8 cellular contexts compared by ENCODE assay signal in the genomic region with DNA sequence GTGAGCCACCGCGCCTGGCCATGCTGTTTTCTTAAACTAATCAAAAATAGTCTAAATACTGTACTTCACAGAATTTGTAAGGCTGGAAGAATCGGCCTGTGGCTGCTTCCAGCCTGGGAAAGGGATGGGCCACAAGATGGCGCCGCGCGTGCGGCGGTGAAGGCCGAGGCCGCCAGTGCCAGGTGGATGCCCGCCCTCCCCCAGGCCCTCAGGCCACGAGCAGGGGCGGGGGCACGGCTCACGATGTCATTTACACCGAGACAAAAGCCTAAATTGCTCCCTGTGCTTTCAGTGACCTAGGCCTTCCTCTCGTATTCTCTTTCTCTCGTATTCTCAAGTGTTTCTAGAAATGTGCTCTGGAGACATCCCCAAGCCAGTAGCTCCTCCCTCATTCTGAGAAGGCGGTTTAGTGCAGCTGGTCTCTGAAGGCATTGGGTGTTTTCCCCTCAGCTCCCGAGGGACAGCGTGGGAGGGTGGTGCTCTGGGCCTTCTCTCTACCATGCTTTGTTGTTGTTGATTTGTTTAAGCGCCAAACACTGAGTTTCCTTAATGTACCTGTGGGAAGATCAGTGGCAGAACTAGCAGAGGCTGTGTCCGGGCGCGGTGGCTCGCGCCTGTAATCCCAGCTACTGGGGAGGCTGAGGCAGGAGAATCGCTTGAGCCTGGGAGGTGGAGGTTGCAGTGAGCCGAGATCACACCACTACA.
A peak's percentile ranks its signal among the peaks of the same experiment; 100 is the strongest.
DNase-seq lines count a peak whose midpoint lies in the region; ATAC-seq, FAIRE-seq and TF ChIP-seq lines count a peak whose summit lies in the region.

No MANE protein-coding gene starts in this region.

- TF ChIP-seq CTCF in ascending aorta (IDR thresholded peaks at IDR 0.05), result peak; percentile 86 to 96 (median 92)

- no peaks in the 10 kb centered on the region for H3K9me3 Mint-ChIP-seq in T-helper 2 cell treated with Interferon-gamma antibody and Interleukin-4, amounts not matched to agents 5 μg/mL and 100 μg/mL, for 36 hours

- no peaks in the 10 kb centered on the region for H3K9me3 ChIP-seq in ascending aorta

- no peaks in the 10 kb centered on the region for H3K36me3 Mint-ChIP-seq in T-helper 2 cell treated with Interferon-gamma antibody and Interleukin-4, amounts not matched to agents 5 μg/mL and 100 μg/mL, for 36 hours (ENCODE audit: low read depth)

- H3K27me3 ChIP-seq in ascending aorta, result no peaks in the 10 kb centered on the region

- peak overlapping the region; percentile 12 to 56 for H3K4me3 ChIP-seq in ascending aorta

- intact Hi-C loops in ascending aorta (cut with DNase I), result loop anchor here (1.0 to 10.0 kb wide), 5 partner anchors 68 to 834 kb away; no protein-coding TSS in a partner anchor
- intact Hi-C loops in sciatic nerve (cut with DNase I), result loop anchor here (10.0 kb wide), 1 partner anchor 440 kb away; no protein-coding TSS in a partner anchor

- ATAC-seq in HG02763 (IDR thresholded peaks at IDR 0.05; ENCODE audit: unreplicated experiment), result peak; percentile 79
- peak; percentile 93 for ATAC-seq in sciatic nerve

- H3K27ac ChIP-seq in ascending aorta, result peak overlapping the region in 1 of 2 donors; percentile 54

- DNase-seq in GM12892 (ENCODE audit: insufficient read length), result peak; percentile 70
- DNase-seq in NCI-H1417 (lab: John Stamatoyannopoulos, UW), result peak; percentile 86 to 94 (median 87)
- peak; percentile 74 for DNase-seq in T-helper 2 cell treated with Interferon-gamma antibody and Interleukin-4, amounts not matched to agents 5 μg/mL and 100 μg/mL, for 36 hours (ENCODE audit: low spot score)
- DNase-seq in ascending aorta (ENCODE audit: low spot score in 2 of 2), result peak in 1 of 2 donors; percentile 85
- DNase-seq in hippocampal formation (lab: John Stamatoyannopoulos, UW), result peak; percentile 63 to 66
- DNase-seq in sciatic nerve (ENCODE audit: low spot score), result peak; percentile 85
- DNase-seq in NCI-H1048 (lab: John Stamatoyannopoulos, UW), result no peak

- peak overlapping the region; percentile 43 for H3K27ac Mint-ChIP-seq in T-helper 2 cell treated with Interferon-gamma antibody and Interleukin-4, amounts not matched to agents 5 μg/mL and 100 μg/mL, for 36 hours

- H3K4me3 Mint-ChIP-seq in T-helper 2 cell treated with Interferon-gamma antibody and Interleukin-4, amounts not matched to agents 5 μg/mL and 100 μg/mL, for 36 hours, result peak overlapping the region; percentile 75

- no peak for TF ChIP-seq POLR2A in GM12892 (IDR thresholded peaks at IDR 0.05; ENCODE audit: low read depth, low read length)

- no peaks in the 10 kb centered on the region for H3K27me3 Mint-ChIP-seq in T-helper 2 cell treated with Interferon-gamma antibody and Interleukin-4, amounts not matched to agents 5 μg/mL and 100 μg/mL, for 36 hours (ENCODE audit: low read depth)

- H3K36me3 ChIP-seq in ascending aorta, result no peaks in the 10 kb centered on the region

- H3K4me1 Mint-ChIP-seq in T-helper 2 cell treated with Interferon-gamma antibody and Interleukin-4, amounts not matched to agents 5 μg/mL and 100 μg/mL, for 36 hours (ENCODE audit: low read depth), result peaks cover 17% of the 10 kb centered on the region

- H3K4me1 ChIP-seq in ascending aorta, result no peaks in the 10 kb centered on the region

- FAIRE-seq in GM12892 (lab: Jason Lieb, UNC), result peak; percentile 97
